Comparison of ENCODE assay signal across 8 cellular contexts in the genomic region with DNA sequence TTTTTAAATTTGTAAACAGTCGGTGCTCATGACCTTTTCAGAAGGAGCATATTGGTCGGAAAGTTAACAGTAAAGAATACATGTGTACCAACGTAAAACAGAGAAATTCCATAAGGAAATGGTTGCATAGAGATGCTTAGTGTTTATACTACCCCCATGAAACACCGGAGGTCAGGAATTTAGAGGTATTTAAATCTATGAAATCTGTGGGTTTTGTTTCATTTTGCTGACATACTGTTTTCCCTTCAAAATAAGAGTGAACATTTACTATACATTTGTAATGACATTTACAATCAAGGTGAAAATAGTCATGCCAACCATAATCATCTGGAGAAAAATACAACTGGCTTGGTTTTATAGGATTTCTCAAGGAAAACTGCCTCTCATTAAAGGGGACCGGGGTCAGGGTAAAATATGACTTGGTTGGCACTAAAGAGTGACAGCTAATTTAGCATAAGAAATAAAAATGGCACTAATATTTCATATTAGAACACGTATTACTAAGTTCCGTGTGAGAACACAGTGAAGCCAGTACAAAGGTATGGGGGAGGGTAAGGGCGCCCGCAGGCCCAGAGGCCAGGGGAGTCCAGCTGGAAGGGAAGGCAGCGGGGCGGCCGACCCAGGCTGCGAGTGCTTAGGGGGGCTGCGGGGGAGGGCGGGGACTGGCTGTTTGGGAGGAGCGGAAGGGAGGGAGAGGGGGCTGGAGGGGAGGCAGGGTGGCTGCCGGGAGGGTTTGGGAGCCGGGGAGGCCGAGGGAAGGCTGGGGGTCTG. TPM values are rescaled to one million over a fixed set of nuclear protein-coding genes. Genes with fewer than 3 reads are reported as not detected.
DNase-seq lines count a peak whose midpoint lies in the region; ATAC-seq and TF ChIP-seq lines count a peak whose summit lies in the region.

No MANE protein-coding gene starts in this region.

- intact Hi-C loops in CD4-positive, alpha-beta T cell (cut with DNase I, micrococcal nuclease) = loop anchor here (1.0 to 5.0 kb wide), 6 partner anchors 119 to 448 kb away; a partner anchor contains a TSS
- intact Hi-C loops in spleen (cut with DNase I; ENCODE audit: low total_unique reads) = loop anchor here (5.0 kb wide), 1 partner anchor 118 kb away; a partner anchor contains a TSS

- H3K4me3 ChIP-seq in cardiac fibroblast (replicated peaks in 1 of 2; ENCODE audit: low read depth in 2 of 2, low read length in 2 of 2) (peak overlapping the region; percentile 76 to 77), spleen (peak overlapping the region; percentile 69 to 97 (median 88))

- no peak for TF ChIP-seq CTCF in CD4-positive, alpha-beta T cell (IDR thresholded peaks at IDR 0.05)
- TF ChIP-seq CTCF in cardiac fibroblast (IDR thresholded peaks at IDR 0.05; ENCODE audit: low read depth, low read length) = no peak
- TF ChIP-seq CTCF in spleen (IDR thresholded peaks at IDR 0.05 in 8 of 11, conservative IDR thresholded peaks at IDR 0.05 in 3 of 11) = no peak

- H3K27ac Mint-ChIP-seq in CD4-positive, alpha-beta T cell = peak overlapping the region; percentile 96
- H3K27ac Mint-ChIP-seq in immature natural killer cell = peak overlapping the region; percentile 96 to 100 (median 98)

- H3K4me3 Mint-ChIP-seq in CD4-positive, alpha-beta T cell = peak overlapping the region; percentile 97
- peak overlapping the region; percentile 91 to 97 (median 95) for H3K4me3 Mint-ChIP-seq in immature natural killer cell

- no peaks in the 10 kb centered on the region for H3K9me3 Mint-ChIP-seq in CD4-positive, alpha-beta T cell
- H3K9me3 Mint-ChIP-seq in immature natural killer cell = no peaks in the 10 kb centered on the region

- peaks cover 32% of the 10 kb centered on the region for H3K36me3 Mint-ChIP-seq in CD4-positive, alpha-beta T cell (ENCODE audit: low read depth)
- peaks cover 0 to 13% (median 4%) of the 10 kb centered on the region in 3 donors for H3K36me3 Mint-ChIP-seq in immature natural killer cell

- peaks cover 48% of the 10 kb centered on the region for H3K4me1 Mint-ChIP-seq in CD4-positive, alpha-beta T cell (ENCODE audit: low read depth)
- H3K4me1 Mint-ChIP-seq in immature natural killer cell = peaks cover 41 to 63% of the 10 kb centered on the region in 2 donors

- POLR2A ChIA-PET in CD4-positive, alpha-beta T cell (lab: Charles Lee) = interaction anchor here (0.9 to 6.5 kb wide), 11 partner anchors 21 to 226 kb away, joined by 3 to 154 read pairs (median 10); a partner anchor contains a TSS

- no peak for TF ChIP-seq POLR2A in spleen (IDR thresholded peaks at IDR 0.05)

- CTCF ChIA-PET in CD4-positive, alpha-beta T cell (lab: Charles Lee) = interaction anchor here (0.7 to 3.5 kb wide), 5 partner anchors 98 to 189 kb away, joined by 3 to 19 read pairs (median 5); a partner anchor contains a TSS

- no peaks in the 10 kb centered on the region for H3K9me3 ChIP-seq in CD4-positive, alpha-beta T cell (ENCODE audit: control insufficient read depth, low read length)
- no peaks in the 10 kb centered on the region for H3K9me3 ChIP-seq in spleen

- H3K36me3 ChIP-seq in spleen = peaks cover 0 to 38% (median 21%) of the 10 kb centered on the region in 6 donors

- no peaks in the 10 kb centered on the region for H3K27me3 ChIP-seq in CD4-positive, alpha-beta T cell (ENCODE audit: control insufficient read depth, insufficient read depth, low read length)
- no peaks in the 10 kb centered on the region for H3K27me3 ChIP-seq in spleen (replicated peaks in 1 of 7)

- peak overlapping the region; percentile 99 for H3K27ac ChIP-seq in CD4-positive, alpha-beta T cell (ENCODE audit: low read depth, low read length)
- peak overlapping the region; percentile 95 to 99 (median 97) for H3K27ac ChIP-seq in spleen

- peak in 4 of 10 experiments; percentile 3 to 14 (median 4) for DNase-seq in CD4-positive, alpha-beta T cell
- peak; percentile 71 for DNase-seq in RKO (ENCODE audit: low spot score)
- peak; percentile 64 to 71 for DNase-seq in cardiac fibroblast (ENCODE audit: low read depth in 2 of 2)
- no peak for DNase-seq in immature natural killer cell
- DNase-seq in spleen = no peak
- DNase-seq in NCI-H187 (lab: John Stamatoyannopoulos, UW) = no peak

- no peaks in the 10 kb centered on the region for H3K27me3 Mint-ChIP-seq in CD4-positive, alpha-beta T cell
- peaks cover 13 to 17% (median 13%) of the 10 kb centered on the region in 3 donors for H3K27me3 Mint-ChIP-seq in immature natural killer cell (ENCODE audit: low read depth in 3 of 3)

- ATAC-seq in CD4-positive, alpha-beta T cell (ENCODE audit: poor library complexity) = no peak
- peak; percentile 2 for ATAC-seq in GM19324 (IDR thresholded peaks at IDR 0.05; ENCODE audit: low FRiP score, unreplicated experiment)
- peak; percentile 4 for ATAC-seq in HG03442 (IDR thresholded peaks at IDR 0.05; ENCODE audit: unreplicated experiment)

- H3K4me1 ChIP-seq in spleen = peaks cover 17 to 71% (median 49%) of the 10 kb centered on the region in 6 donors

- WGBS in spleen, 5 donors = 8 to 11% (median 9%) methylated on average over 19 of the region's 19 CpGs

RNA-seq across cellular contexts. Expression of a gene that starts 1.1 kb away (rescaled TPM):
- total RNA-seq in CD4-positive, alpha-beta T cell = not detected
- polyA plus RNA-seq in immature natural killer cell (not detected), spleen (not detected)
- total RNA-seq in spleen = 10 to 100 TPM in 1 of 7 donors, under 1 TPM in 1, not detected in 5; under 0.01 to 11.8 TPM

Comparison
In these comparisons a context has a peak if more than half of its experiments do, and no peak if none do; other contexts are left out.
1. DNase-seq: peak in RKO (single experiment) and cardiac fibroblast (2 of 2); none in immature natural killer cell (0 of 3), spleen (single experiment) and NCI-H187 (0 of 2).